Comparison of ENCODE assay signal across 30 cellular contexts in genomic region chr6:33095681-33096080, GRCh38.
"Had no signal": no experiment of that assay in that cellular context is flagged by ENCODE, and none has a peak within 500 bp of the region (broad histone marks: within the 10 kb centered on the region; RNA-seq: fewer than 3 reads in every experiment).

No MANE protein-coding gene starts in this region.

- H3K4me1 ChIP-seq: esophagus muscularis mucosa, neural progenitor cell, right atrium auricular region, suprapubic skin, tibial artery, upper lobe of right lung had no signal

- H3K4me1 Mint-ChIP-seq: activated CD4-positive, alpha-beta memory T cell treated with anti-CD3 and anti-CD28 coated beads, Interleukin-2, amount 10 ng/mL, durations not matched to agents 7 days and 5 days; immature natural killer cell; natural killer cell; neural progenitor cell had no signal

- H3K36me3 Mint-ChIP-seq: neural progenitor cell had no signal

- H3K9ac ChIP-seq: neural progenitor cell had no signal

- H3K36me3 ChIP-seq: esophagus muscularis mucosa, neural progenitor cell, right atrium auricular region, suprapubic skin, tibial artery, upper lobe of right lung, WERI-Rb-1 had no signal

- FAIRE-seq: TTC549 had no signal

- ATAC-seq: activated CD4-positive, CD25-positive, alpha-beta regulatory T cell treated with anti-CD3 and anti-CD28 coated beads, Interleukin-2, amount 50 U/mL, for 24 hours; activated T-cell treated with anti-CD3 and anti-CD28 coated beads, Interleukin-2, amount 50 U/mL, for 4 hours; natural killer cell; upper lobe of right lung had no signal

- H3K27ac Mint-ChIP-seq: activated CD4-positive, alpha-beta memory T cell treated with anti-CD3 and anti-CD28 coated beads, Interleukin-2, amount 10 ng/mL, durations not matched to agents 7 days and 5 days; activated CD4-positive, alpha-beta T cell treated with anti-CD3 and anti-CD28 coated beads, Interleukin-2, amount 10 ng/mL, durations not matched to agents 7 days and 5 days; activated naive CD8-positive, alpha-beta T cell; activated T-helper 2 cell treated with anti-CD3 and anti-CD28 coated beads, Interferon-gamma antibody, Interleukin-2, Interleukin-4, amounts not matched to agents 10 μg/mL and 5 μg/mL and 100 μg/mL, durations not matched to agents 14 hours and 24 hours and 36 hours; immature natural killer cell; memory B cell; natural killer cell; neural progenitor cell; T-helper 1 cell treated with Interleukin-12 subunit alpha and Interleukin-12 subunit beta and Interleukin-4 antibody, amounts not matched to agents 30 μg/mL and 1 μg/mL, for 36 hours had no signal

- H3K4me3 Mint-ChIP-seq: activated CD4-positive, alpha-beta memory T cell treated with anti-CD3 and anti-CD28 coated beads, Interleukin-2, amount 10 ng/mL, durations not matched to agents 7 days and 5 days; activated CD4-positive, alpha-beta T cell treated with anti-CD3 and anti-CD28 coated beads, Interleukin-2, amount 10 ng/mL, durations not matched to agents 7 days and 5 days; activated naive CD8-positive, alpha-beta T cell; activated T-cell treated with anti-CD3 and anti-CD28 coated beads, Interleukin-2, amount 50 U/mL, for 4 hours; immature natural killer cell; memory B cell; natural killer cell; neural progenitor cell; T-helper 1 cell treated with Interleukin-12 subunit alpha and Interleukin-12 subunit beta and Interleukin-4 antibody, amounts not matched to agents 30 μg/mL and 1 μg/mL, for 36 hours had no signal

- H3K4me2 ChIP-seq: neural progenitor cell, smooth muscle cell had no signal

- H2AFZ ChIP-seq: neural progenitor cell had no signal

- DNase-seq: activated CD4-positive, alpha-beta memory T cell treated with anti-CD3 and anti-CD28 coated beads, Interleukin-2, amount 10 ng/mL, durations not matched to agents 7 days and 5 days; activated CD4-positive, alpha-beta T cell treated with anti-CD3 and anti-CD28 coated beads, Interleukin-2, amount 10 ng/mL, durations not matched to agents 7 days and 5 days; activated naive CD4-positive, alpha-beta T cell treated with Interleukin-2 at 50 U/mL for 16 hours; activated T-cell treated with anti-CD3 and anti-CD28 coated beads, Interleukin-2, amount 50 U/mL, for 4 hours; anterior cingulate cortex; dorsolateral prefrontal cortex; effector memory CD4-positive, alpha-beta T cell; head of caudate nucleus; hippocampal formation; immature natural killer cell; natural killer cell; stimulated activated CD4-positive, alpha-beta T cell treated with anti-CD3 and anti-CD28 coated beads, Interleukin-2, amount 100 ng/mL, for 24 hours; stimulated activated naive CD4-positive, alpha-beta T cell; SW 1271; T-helper 9 cell; tibial artery; upper lobe of right lung; WERI-Rb-1 had no signal

- H3K27ac ChIP-seq: coronary artery, dorsolateral prefrontal cortex, esophagus muscularis mucosa, neural progenitor cell, right atrium auricular region, suprapubic skin, tibial artery, upper lobe of right lung, WERI-Rb-1 had no signal

- H3K27me3 ChIP-seq: neural progenitor cell, right atrium auricular region, suprapubic skin had no signal

- H3K4me3 ChIP-seq: coronary artery, dorsolateral prefrontal cortex, esophagus muscularis mucosa, neural progenitor cell, right atrium auricular region, smooth muscle cell, suprapubic skin, tibial artery, upper lobe of right lung had no signal
